In genomic region chr12:57548488-57548887, GRCh38 we compare ENCODE assay signal across 31 cellular contexts. TPM values are rescaled to one million over a fixed set of nuclear protein-coding genes. Genes with fewer than 3 reads are reported as not detected.
DNase-seq lines count a peak whose midpoint lies in the region; ATAC-seq, FAIRE-seq and TF ChIP-seq lines count a peak whose summit lies in the region.
"Had no signal": no experiment of that assay in that cellular context is flagged by ENCODE, and none has a peak within 500 bp of the region (broad histone marks: within the 10 kb centered on the region; RNA-seq: fewer than 3 reads in every experiment).

No MANE protein-coding gene starts in this region.

- POLR2A ChIA-PET in CD8-positive, alpha-beta memory T cell (lab: Charles Lee): no interaction called here
- POLR2A ChIA-PET in K562 (lab: Yijun Ruan, JAX): interaction anchor here (0.6 to 1.0 kb wide), 4 partner anchors 9 to 300 kb away, joined by 3 to 5 read pairs (median 4); partner anchors contain the start of gene DDIT3

- H3K4me3 Mint-ChIP-seq in CD8-positive, alpha-beta memory T cell: peak overlapping the region in 5 of 7 donors; percentile 26 to 84 (median 47)
- H3K4me3 Mint-ChIP-seq in natural killer cell treated with Interleukin-12 subunit alpha and Interleukin-12 subunit beta and Interleukin-15 and Interleukin-18, amount 100 ng/mL, for 72 hours: peak overlapping the region; percentile 80

- TF ChIP-seq RAD21 in K562 (CRISPR knock-in tag; conservative IDR thresholded peaks at IDR 0.05 in 1 of 2, IDR thresholded peaks at IDR 0.05 in 1 of 2): no peak

- H3K36me3 ChIP-seq in CD8-positive, alpha-beta memory T cell (ENCODE audit: insufficient read depth, low read length): no peaks in the 10 kb centered on the region
- no peaks in the 10 kb centered on the region; the same call in 1 of the 2 replicates for H3K36me3 ChIP-seq in Karpas-422 (ENCODE audit: insufficient read depth, low read length)
- peaks cover 27% of the 10 kb centered on the region for H3K36me3 ChIP-seq in K562 (ENCODE audit: control insufficient read depth, insufficient read depth, low read length)
- H3K36me3 ChIP-seq: breast epithelium, SJCRH30, uterus had no signal

- in situ Hi-C loops in K562 (cut with MboI): no loop called here

- no peaks in the 10 kb centered on the region for H3K9me3 ChIP-seq in CD8-positive, alpha-beta memory T cell (ENCODE audit: low read length)
- H3K9me3 ChIP-seq in Karpas-422 (ENCODE audit: low read length) (no peaks in the 10 kb centered on the region), K562 (replicated peaks; ENCODE audit: control insufficient read depth, insufficient read depth, low read depth, low read length) (no peaks in the 10 kb centered on the region)
- H3K9me3 ChIP-seq: breast epithelium, psoas muscle, SJCRH30, testis, uterus had no signal

- H2AFZ ChIP-seq in Karpas-422 (ENCODE audit: low read length): peak overlapping the region; percentile 44; the same call in 1 of the 2 replicates
- H2AFZ ChIP-seq in K562 (ENCODE audit: low read depth, low read length): peak overlapping the region; percentile 93

- H3K9me3 Mint-ChIP-seq in CD8-positive, alpha-beta memory T cell: no peaks in the 10 kb centered on the region
- no peaks in the 10 kb centered on the region for H3K9me3 Mint-ChIP-seq in natural killer cell treated with Interleukin-12 subunit alpha and Interleukin-12 subunit beta and Interleukin-15 and Interleukin-18, amount 100 ng/mL, for 72 hours

- H3K9ac ChIP-seq in Karpas-422 (ENCODE audit: low read length): no peak overlapping the region; the same call in 1 of the 2 replicates
- H3K9ac ChIP-seq in K562 (ENCODE audit: insufficient read depth in 1 of 2, low read depth in 2 of 2, low read length in 2 of 2): peak overlapping the region; percentile 58 to 66; a peak in 3 of 4 replicates

- no peaks in the 10 kb centered on the region for H3K27me3 ChIP-seq in CD8-positive, alpha-beta memory T cell (ENCODE audit: insufficient read depth, low read length, poor library complexity, severe bottlenecking)
- H3K27me3 ChIP-seq in Karpas-422 (ENCODE audit: low read length) (no peaks in the 10 kb centered on the region), K562 (ENCODE audit: control insufficient read depth in 2 of 2, insufficient read depth in 2 of 2, low read length in 2 of 2) (no peaks in the 10 kb centered on the region)
- H3K27me3 ChIP-seq: testis, uterus had no signal

- TF ChIP-seq POLR2A in K562 (conservative IDR thresholded peaks at IDR 0.05): no peak

- CTCF ChIA-PET in CD8-positive, alpha-beta memory T cell (lab: Charles Lee): interaction anchor here (0.9 kb wide), 1 partner anchor 31 kb away, joined by 3 read pairs; no protein-coding TSS in a partner anchor
- CTCF ChIA-PET in K562 (lab: Yijun Ruan, JAX; ENCODE audit: low intra/inter-chr PET ratio): no interaction called here

- TF ChIP-seq EP300 in K562 (IDR thresholded peaks at IDR 0.05; ENCODE audit: low read length): peak; percentile 70

- 0 out of 3 replicates have a peak, but pooled peaks have one; percentile 2 for ATAC-seq in K562
- ATAC-seq in natural killer cell treated with Interleukin-12 subunit alpha and Interleukin-12 subunit beta and Interleukin-15 and Interleukin-18, amount 100 ng/mL, for 72 hours: no peak
- no peak for ATAC-seq in GM19324 (IDR thresholded peaks at IDR 0.05; ENCODE audit: low FRiP score, unreplicated experiment)
- ATAC-seq: psoas muscle had no signal

- peaks cover 0 to 18% (median 0%) of the 10 kb centered on the region in 3 donors for H3K36me3 Mint-ChIP-seq in CD8-positive, alpha-beta memory T cell
- H3K36me3 Mint-ChIP-seq in natural killer cell treated with Interleukin-12 subunit alpha and Interleukin-12 subunit beta and Interleukin-15 and Interleukin-18, amount 100 ng/mL, for 72 hours: no peaks in the 10 kb centered on the region

- H3K9me1 ChIP-seq in K562 (ENCODE audit: control insufficient read depth, insufficient read depth, low read length): no peaks in the 10 kb centered on the region

- H3K4me2 ChIP-seq in Karpas-422 (ENCODE audit: low read depth, low read length, poor library complexity, severe bottlenecking) (peak overlapping the region; percentile 97), K562 (ENCODE audit: insufficient read depth, low read length) (peak overlapping the region; percentile 89)

- H3K79me2 ChIP-seq in Karpas-422 (ENCODE audit: low read length): peaks cover 72% of the 10 kb centered on the region
- H3K79me2 ChIP-seq in K562 (ENCODE audit: control insufficient read depth, insufficient read depth, low read length): peaks cover 68% of the 10 kb centered on the region

- peaks cover 30% of the 10 kb centered on the region for H3K4me1 ChIP-seq in CD8-positive, alpha-beta memory T cell (ENCODE audit: insufficient read depth, low read length)
- H3K4me1 ChIP-seq in Karpas-422 (ENCODE audit: low read length) (peaks cover 80% of the 10 kb centered on the region), K562 (replicated peaks in 1 of 2; ENCODE audit: control insufficient read depth in 2 of 2, insufficient read depth in 2 of 2, low read length in 2 of 2) (peaks cover 50 to 63% of the 10 kb centered on the region in 2 experiments)
- H3K4me1 ChIP-seq: SJCRH30 had no signal

- no TSS peak for BruUV-seq in K562 (replicated peaks; lab: Mats Ljungman, UMichigan)

- intact Hi-C loops in K562 (cut with micrococcal nuclease): no loop called here

- peak overlapping the region in 2 of 8 donors; percentile 35 to 61 for H3K27ac Mint-ChIP-seq in CD8-positive, alpha-beta memory T cell
- H3K27ac Mint-ChIP-seq in natural killer cell treated with Interleukin-12 subunit alpha and Interleukin-12 subunit beta and Interleukin-15 and Interleukin-18, amount 100 ng/mL, for 72 hours: no peak overlapping the region

- peaks cover 4% of the 10 kb centered on the region; the same call in 1 of the 2 replicates for H4K20me1 ChIP-seq in Karpas-422 (ENCODE audit: insufficient read depth, low read depth, low read length)
- no peaks in the 10 kb centered on the region for H4K20me1 ChIP-seq in K562 (replicated peaks; ENCODE audit: control insufficient read depth, insufficient read depth, low read length)

- WGBS in K562 (ENCODE audit: insufficient coverage, low coverage, missing lambda C conversion rate): 4% methylated on average over 2 of the region's 2 CpGs

- no peak for TF ChIP-seq CTCF in K562 (IDR thresholded peaks at IDR 0.05 in 2 of 3, conservative IDR thresholded peaks at IDR 0.05 in 1 of 3; ENCODE audit: insufficient read depth in 2 of 3, low read depth in 1 of 3, low read length in 3 of 3)

- no peak for FAIRE-seq in K562 (lab: Jason Lieb, UNC)
- FAIRE-seq: GM12892, H54, keratinocyte, RCC 7860 had no signal

- peaks cover 0 to 5% of the 10 kb centered on the region in 2 donors for H3K27me3 Mint-ChIP-seq in CD8-positive, alpha-beta memory T cell
- peaks cover 7 to 16% of the 10 kb centered on the region in 2 donors for H3K27me3 Mint-ChIP-seq in natural killer cell treated with Interleukin-12 subunit alpha and Interleukin-12 subunit beta and Interleukin-15 and Interleukin-18, amount 100 ng/mL, for 72 hours

- DNase-seq in CD8-positive, alpha-beta memory T cell: peak in 1 of 5 donors; percentile 1
- DNase-seq in Karpas-422: no peak
- peak in 1 of 4 experiments; percentile 55 for DNase-seq in K562 (ENCODE audit: extremely low read depth in 1 of 4, low spot score in 3 of 4)
- no peak for DNase-seq in natural killer cell treated with Interleukin-12 subunit alpha and Interleukin-12 subunit beta and Interleukin-15 and Interleukin-18, amount 100 ng/mL, for 72 hours (ENCODE audit: low spot score)
- no peak for DNase-seq in DMS153 treated with DMSO at 0.1 percent for 48 hours (lab: John Stamatoyannopoulos, UW; ENCODE audit: unreplicated experiment)
- no peak for DNase-seq in NCI-H510A treated with DMSO at 0.1 percent for 48 hours (lab: John Stamatoyannopoulos, UW)
- no peak for DNase-seq in iPS-NIHi7 (ENCODE audit: extremely low spot score)
- DNase-seq: activated CD4-positive, alpha-beta T cell treated with anti-CD3 and anti-CD28 coated beads for 4 hours; activated CD8-positive, alpha-beta memory T cell treated with anti-CD3 and anti-CD28 coated beads for 24 hours; activated naive CD4-positive, alpha-beta T cell; amniotic stem cell; DMS 273 treated with DMSO at 0.1 percent for 48 hours; IMR-90; midbrain; NCI-H1092 treated with DMSO at 0.1 percent for 48 hours; NCI-H187; NCI-H2171 treated with DMSO at 0.1 percent for 48 hours; NCI-H526 treated with DMSO at 0.1 percent for 48 hours; psoas muscle; SJCRH30; stimulated activated CD4-positive, alpha-beta T cell treated with anti-CD3 and anti-CD28 coated beads, Interleukin-15, amount 100 ng/mL, for 24 hours; stimulated activated naive CD4-positive, alpha-beta T cell; testis; uterus had no signal

- H3K9me2 ChIP-seq in Karpas-422 (replicated peaks; ENCODE audit: insufficient read depth, low read length): no peaks in the 10 kb centered on the region

- no peak overlapping the region for H3K4me3 ChIP-seq in CD8-positive, alpha-beta memory T cell (ENCODE audit: low read length)
- H3K4me3 ChIP-seq in Karpas-422 (ENCODE audit: low read length) (no peak overlapping the region), K562 (no peak overlapping the region)
- H3K4me3 ChIP-seq: breast epithelium, psoas muscle, SJCRH30, testis, uterus had no signal

- H3K27ac ChIP-seq in CD8-positive, alpha-beta memory T cell (ENCODE audit: low read depth, low read length): no peak overlapping the region
- H3K27ac ChIP-seq in Karpas-422 (ENCODE audit: low read length) (peak overlapping the region; percentile 65), K562 (ENCODE audit: extremely low read depth, low read depth, low read length) (peak overlapping the region; percentile 80)
- H3K27ac ChIP-seq: breast epithelium, psoas muscle, SJCRH30, testis, uterus had no signal

- peaks cover 47 to 57% (median 50%) of the 10 kb centered on the region in 3 donors for H3K4me1 Mint-ChIP-seq in CD8-positive, alpha-beta memory T cell
- H3K4me1 Mint-ChIP-seq in natural killer cell treated with Interleukin-12 subunit alpha and Interleukin-12 subunit beta and Interleukin-15 and Interleukin-18, amount 100 ng/mL, for 72 hours (ENCODE audit: low read depth in 2 of 2): peaks cover 37 to 44% of the 10 kb centered on the region in 2 donors

RNA-seq across cellular contexts. Expression of gene KIF5A, which starts 1.4 kb away (rescaled TPM):
- total RNA-seq in CD8-positive, alpha-beta memory T cell: 1 to 10 TPM; 1.8 to 2.1 TPM
- polyA plus RNA-seq in CD8-positive, alpha-beta memory T cell: 0.12 TPM
- 21.5 and 24.0 TPM in 2 replicates for total RNA-seq in Karpas-422 (2014; rRNA removed; shearing (Covaris generic); ENCODE audit: low replicate concordance)
- 64.9 and 77.9 TPM in 2 replicates for total RNA-seq in K562 (2011; cell fraction: chromatin; rRNA removed; ENCODE audit: low replicate concordance)
- total RNA-seq in K562 (2011; cell fraction: nucleolus; rRNA removed): 36.1 and 39.9 TPM in 2 replicates
- 52.8 and 54.9 TPM in 2 replicates for total RNA-seq in K562 (2011; cell fraction: nucleoplasm; rRNA removed)
- total RNA-seq in K562 (2014; rRNA removed): 5.9 and 7.1 TPM in 2 replicates
- 7.3 and 8.0 TPM in 2 replicates for total RNA-seq in K562 (2014; rRNA removed; fragmentation: Illumina TruSeq; extraction: Trizol)
- 4.3 and 4.5 TPM in 2 replicates for total RNA-seq in K562 (2015; rRNA removed; fragmentation: Illumina TruSeq; extraction: Trizol)
- 14.2 and 17.7 TPM in 2 replicates for total RNA-seq in K562 (2021)
- polyA plus RNA-seq in K562 (2011; rRNA removed): 16.0 and 19.3 TPM in 2 replicates
- 5.5 and 8.2 TPM in 2 replicates for polyA plus RNA-seq in K562 (2011; cell fraction: cytosol; rRNA removed)
- polyA plus RNA-seq in K562 (2011; cell fraction: nucleus; rRNA removed): 66.5 and 75.3 TPM in 2 replicates
- polyA plus RNA-seq in K562 (2012): 8.1 and 30.3 TPM in 2 replicates
- polyA plus RNA-seq in K562 (2014; fragmentation: Illumina TruSeq; extraction: Trizol): 16.0 and 16.1 TPM in 2 replicates
- 1 to 10 TPM; 3.4 to 5.3 TPM for polyA plus RNA-seq in K562 (2014; fragmentation: Nextera tagmentation; extraction: Ambion mirVana)
- polyA plus RNA-seq in K562 (2014; rRNA removed): 15.8 and 17.7 TPM in 2 replicates
- polyA minus RNA-seq in K562 (2011; rRNA and poly(A)+ RNA removed): 13.4 and 14.8 TPM in 2 replicates
- polyA minus RNA-seq in K562 (2011; cell fraction: cytosol; rRNA and poly(A)+ RNA removed): 5.6 and 6.9 TPM in 2 replicates
- 14.0 and 22.0 TPM in 2 replicates for polyA minus RNA-seq in K562 (2011; cell fraction: nucleus; rRNA and poly(A)+ RNA removed)
- total RNA-seq in natural killer cell treated with Interleukin-12 subunit alpha and Interleukin-12 subunit beta and Interleukin-15 and Interleukin-18, amount 100 ng/mL, for 72 hours: 1 to 10 TPM in 1 of 2 donors, under 1 TPM in 1; 0.29 to 2.0 TPM
- polyA plus RNA-seq: CD14-positive monocyte had no signal

RNA-seq across cellular contexts. Expression of gene DCTN2, which starts 1.5 kb away (rescaled TPM):
- total RNA-seq in CD8-positive, alpha-beta memory T cell: 10 to 100 TPM; 98.7 to 99.3 TPM
- polyA plus RNA-seq in CD8-positive, alpha-beta memory T cell: 80.8 TPM
- 77.9 and 123 TPM in 2 replicates for total RNA-seq in Karpas-422 (2014; rRNA removed; shearing (Covaris generic); ENCODE audit: low replicate concordance)
- 253 and 274 TPM in 2 replicates for total RNA-seq in K562 (2011; cell fraction: chromatin; rRNA removed; ENCODE audit: low replicate concordance)
- 125 and 135 TPM in 2 replicates for total RNA-seq in K562 (2011; cell fraction: nucleolus; rRNA removed)
- 180 and 202 TPM in 2 replicates for total RNA-seq in K562 (2011; cell fraction: nucleoplasm; rRNA removed)
- total RNA-seq in K562 (2014; rRNA removed) (128 and 135 TPM in 2 replicates), K562 (2014; rRNA removed; fragmentation: Illumina TruSeq; extraction: Trizol) (114 and 115 TPM in 2 replicates), K562 (2015; rRNA removed; fragmentation: Illumina TruSeq; extraction: Trizol) (122 and 151 TPM in 2 replicates), K562 (2021) (119 and 129 TPM in 2 replicates)
- polyA plus RNA-seq in K562 (2011; rRNA removed) (137 and 161 TPM in 2 replicates), K562 (2014; fragmentation: Illumina TruSeq; extraction: Trizol) (255 and 270 TPM in 2 replicates), K562 (2014; fragmentation: Nextera tagmentation; extraction: Ambion mirVana) (10 to 100 TPM; 43.6 to 64.7 TPM), K562 (2014; rRNA removed) (125 and 127 TPM in 2 replicates)
- polyA plus RNA-seq in K562 (2011; cell fraction: cytosol; rRNA removed): 125 and 134 TPM in 2 replicates
- 140 and 175 TPM in 2 replicates for polyA plus RNA-seq in K562 (2011; cell fraction: nucleus; rRNA removed)
- 98.5 and 216 TPM in 2 replicates for polyA plus RNA-seq in K562 (2012)
- polyA minus RNA-seq in K562 (2011; rRNA and poly(A)+ RNA removed): 129 and 192 TPM in 2 replicates
- polyA minus RNA-seq in K562 (2011; cell fraction: cytosol; rRNA and poly(A)+ RNA removed): 103 and 129 TPM in 2 replicates
- 35.9 and 66.2 TPM in 2 replicates for polyA minus RNA-seq in K562 (2011; cell fraction: nucleus; rRNA and poly(A)+ RNA removed)
- 10 to 100 TPM; 94.2 to 98.7 TPM for total RNA-seq in natural killer cell treated with Interleukin-12 subunit alpha and Interleukin-12 subunit beta and Interleukin-15 and Interleukin-18, amount 100 ng/mL, for 72 hours

RNA-seq across cellular contexts. Expression of gene MBD6, which starts 25.9 kb away (rescaled TPM):
- 10 to 100 TPM; 49.0 to 54.7 TPM for total RNA-seq in CD8-positive, alpha-beta memory T cell
- polyA plus RNA-seq in CD8-positive, alpha-beta memory T cell: 4.2 TPM
- total RNA-seq in Karpas-422 (2014; rRNA removed; shearing (Covaris generic); ENCODE audit: low replicate concordance): 23.5 and 32.4 TPM in 2 replicates
- 77.3 and 118 TPM in 2 replicates for total RNA-seq in K562 (2011; cell fraction: chromatin; rRNA removed; ENCODE audit: low replicate concordance)
- 43.2 and 44.7 TPM in 2 replicates for total RNA-seq in K562 (2011; cell fraction: nucleolus; rRNA removed)
- 49.3 and 57.0 TPM in 2 replicates for total RNA-seq in K562 (2011; cell fraction: nucleoplasm; rRNA removed)
- 4.7 and 6.3 TPM in 2 replicates for total RNA-seq in K562 (2014; rRNA removed)
- 2.7 and 3.8 TPM in 2 replicates for total RNA-seq in K562 (2014; rRNA removed; fragmentation: Illumina TruSeq; extraction: Trizol)
- 3.6 and 6.1 TPM in 2 replicates for total RNA-seq in K562 (2015; rRNA removed; fragmentation: Illumina TruSeq; extraction: Trizol)
- total RNA-seq in K562 (2021): 46.6 and 54.8 TPM in 2 replicates
- 2.0 and 6.8 TPM in 2 replicates for polyA plus RNA-seq in K562 (2011; rRNA removed)
- polyA plus RNA-seq in K562 (2011; cell fraction: cytosol; rRNA removed): 1.1 and 1.4 TPM in 2 replicates
- polyA plus RNA-seq in K562 (2011; cell fraction: nucleus; rRNA removed): 25.0 and 38.2 TPM in 2 replicates
- 21.1 and 37.7 TPM in 2 replicates for polyA plus RNA-seq in K562 (2012)
- polyA plus RNA-seq in K562 (2014; fragmentation: Illumina TruSeq; extraction: Trizol): 14.1 and 20.3 TPM in 2 replicates
- 1 to 10 TPM; 2.6 to 2.9 TPM for polyA plus RNA-seq in K562 (2014; fragmentation: Nextera tagmentation; extraction: Ambion mirVana)
- polyA plus RNA-seq in K562 (2014; rRNA removed): 12.2 and 19.8 TPM in 2 replicates
- polyA minus RNA-seq in K562 (2011; rRNA and poly(A)+ RNA removed): 1.7 and 4.1 TPM in 2 replicates
- 5.2 and 13.3 TPM in 2 replicates for polyA minus RNA-seq in K562 (2011; cell fraction: cytosol; rRNA and poly(A)+ RNA removed)
- 15.5 and 20.1 TPM in 2 replicates for polyA minus RNA-seq in K562 (2011; cell fraction: nucleus; rRNA and poly(A)+ RNA removed)
- 100 to 1,000 TPM in 1 of 2 donors, 10 to 100 TPM in 1; 94.1 to 123 TPM for total RNA-seq in natural killer cell treated with Interleukin-12 subunit alpha and Interleukin-12 subunit beta and Interleukin-15 and Interleukin-18, amount 100 ng/mL, for 72 hours

RNA-seq across cellular contexts. Expression of gene DDIT3, which starts 28.2 kb away (rescaled TPM):
- total RNA-seq in CD8-positive, alpha-beta memory T cell: 10 to 100 TPM; 12.7 to 13.2 TPM
- polyA plus RNA-seq in CD8-positive, alpha-beta memory T cell: 11.7 TPM
- 54.3 and 73.3 TPM in 2 replicates for total RNA-seq in Karpas-422 (2014; rRNA removed; shearing (Covaris generic); ENCODE audit: low replicate concordance)
- 172 and 185 TPM in 2 replicates for total RNA-seq in K562 (2011; cell fraction: chromatin; rRNA removed; ENCODE audit: low replicate concordance)
- 119 and 124 TPM in 2 replicates for total RNA-seq in K562 (2011; cell fraction: nucleolus; rRNA removed)
- total RNA-seq in K562 (2011; cell fraction: nucleoplasm; rRNA removed): 106 and 127 TPM in 2 replicates
- total RNA-seq in K562 (2014; rRNA removed) (68.2 and 89.9 TPM in 2 replicates), K562 (2014; rRNA removed; fragmentation: Illumina TruSeq; extraction: Trizol) (89.6 and 104 TPM in 2 replicates), K562 (2015; rRNA removed; fragmentation: Illumina TruSeq; extraction: Trizol) (53.7 and 59.1 TPM in 2 replicates), K562 (2021) (56.8 and 61.8 TPM in 2 replicates)
- polyA plus RNA-seq in K562 (2011; rRNA removed) (99.0 and 118 TPM in 2 replicates), K562 (2014; fragmentation: Illumina TruSeq; extraction: Trizol) (83.9 and 103 TPM in 2 replicates), K562 (2014; fragmentation: Nextera tagmentation; extraction: Ambion mirVana) (100 to 1,000 TPM; 254 to 272 TPM), K562 (2014; rRNA removed) (87.2 and 127 TPM in 2 replicates)
- 29.5 and 56.7 TPM in 2 replicates for polyA plus RNA-seq in K562 (2011; cell fraction: cytosol; rRNA removed)
- 133 and 186 TPM in 2 replicates for polyA plus RNA-seq in K562 (2011; cell fraction: nucleus; rRNA removed)
- polyA plus RNA-seq in K562 (2012): 99.5 and 353 TPM in 2 replicates
- 37.2 and 59.6 TPM in 2 replicates for polyA minus RNA-seq in K562 (2011; rRNA and poly(A)+ RNA removed)
- 22.3 and 23.0 TPM in 2 replicates for polyA minus RNA-seq in K562 (2011; cell fraction: cytosol; rRNA and poly(A)+ RNA removed)
- polyA minus RNA-seq in K562 (2011; cell fraction: nucleus; rRNA and poly(A)+ RNA removed): 25.7 and 57.9 TPM in 2 replicates
- total RNA-seq in natural killer cell treated with Interleukin-12 subunit alpha and Interleukin-12 subunit beta and Interleukin-15 and Interleukin-18, amount 100 ng/mL, for 72 hours: 10 to 100 TPM; 22.2 to 39.8 TPM

RNA-seq across cellular contexts. Expression of gene PIP4K2C, which starts 42.5 kb away (rescaled TPM):
- 10 to 100 TPM; 24.7 to 29.7 TPM for total RNA-seq in CD8-positive, alpha-beta memory T cell
- polyA plus RNA-seq in CD8-positive, alpha-beta memory T cell: 40.6 TPM
- total RNA-seq in Karpas-422 (2014; rRNA removed; shearing (Covaris generic); ENCODE audit: low replicate concordance): 9.3 and 23.9 TPM in 2 replicates
- total RNA-seq in K562 (2011; cell fraction: chromatin; rRNA removed; ENCODE audit: low replicate concordance): 28.9 and 41.5 TPM in 2 replicates
- 20.9 and 21.7 TPM in 2 replicates for total RNA-seq in K562 (2011; cell fraction: nucleolus; rRNA removed)
- total RNA-seq in K562 (2011; cell fraction: nucleoplasm; rRNA removed): 26.5 and 30.7 TPM in 2 replicates
- total RNA-seq in K562 (2014; rRNA removed): 13.8 and 20.7 TPM in 2 replicates
- 18.3 and 19.9 TPM in 2 replicates for total RNA-seq in K562 (2014; rRNA removed; fragmentation: Illumina TruSeq; extraction: Trizol)
- 18.0 and 22.3 TPM in 2 replicates for total RNA-seq in K562 (2015; rRNA removed; fragmentation: Illumina TruSeq; extraction: Trizol)
- total RNA-seq in K562 (2021): 28.8 and 29.3 TPM in 2 replicates
- polyA plus RNA-seq in K562 (2011; rRNA removed): 31.3 and 31.4 TPM in 2 replicates
- polyA plus RNA-seq in K562 (2011; cell fraction: cytosol; rRNA removed): 16.1 and 24.3 TPM in 2 replicates
- 42.4 and 45.7 TPM in 2 replicates for polyA plus RNA-seq in K562 (2011; cell fraction: nucleus; rRNA removed)
- 23.2 and 26.6 TPM in 2 replicates for polyA plus RNA-seq in K562 (2012)
- polyA plus RNA-seq in K562 (2014; fragmentation: Illumina TruSeq; extraction: Trizol): 39.5 and 41.4 TPM in 2 replicates
- 10 to 100 TPM in 1 of 2 experiments, 1 to 10 TPM in 1; 9.0 to 10.8 TPM for polyA plus RNA-seq in K562 (2014; fragmentation: Nextera tagmentation; extraction: Ambion mirVana)
- 18.5 and 25.8 TPM in 2 replicates for polyA plus RNA-seq in K562 (2014; rRNA removed)
- 20.2 and 21.0 TPM in 2 replicates for polyA minus RNA-seq in K562 (2011; rRNA and poly(A)+ RNA removed)
- 9.1 and 18.2 TPM in 2 replicates for polyA minus RNA-seq in K562 (2011; cell fraction: cytosol; rRNA and poly(A)+ RNA removed)
- polyA minus RNA-seq in K562 (2011; cell fraction: nucleus; rRNA and poly(A)+ RNA removed): 6.7 and 9.2 TPM in 2 replicates
- 10 to 100 TPM; 25.9 to 35.7 TPM for total RNA-seq in natural killer cell treated with Interleukin-12 subunit alpha and Interleukin-12 subunit beta and Interleukin-15 and Interleukin-18, amount 100 ng/mL, for 72 hours
